ENCODE assay signal across 1 cellular context in genomic region chr10:102608487-102608886, GRCh38.
TF ChIP-seq lines count a peak whose summit lies in the region.

No MANE protein-coding gene starts in this region.

TF ChIP-seq in SK-N-SH, 30 proteins besides CTCF, POLR2A, EP300 and RAD21 (continued from another document):
- TF ChIP-seq USF1 (IDR thresholded peaks at IDR 0.05; ENCODE audit: borderline replicate concordance, low read depth) (no peak), ELF1 (IDR thresholded peaks at IDR 0.05) (no peak), JUND (IDR thresholded peaks at IDR 0.05) (no peak), TEAD4 (IDR thresholded peaks at IDR 0.05; ENCODE audit: borderline replicate concordance, insufficient read depth) (no peak)
- TF ChIP-seq, protein P1, sequence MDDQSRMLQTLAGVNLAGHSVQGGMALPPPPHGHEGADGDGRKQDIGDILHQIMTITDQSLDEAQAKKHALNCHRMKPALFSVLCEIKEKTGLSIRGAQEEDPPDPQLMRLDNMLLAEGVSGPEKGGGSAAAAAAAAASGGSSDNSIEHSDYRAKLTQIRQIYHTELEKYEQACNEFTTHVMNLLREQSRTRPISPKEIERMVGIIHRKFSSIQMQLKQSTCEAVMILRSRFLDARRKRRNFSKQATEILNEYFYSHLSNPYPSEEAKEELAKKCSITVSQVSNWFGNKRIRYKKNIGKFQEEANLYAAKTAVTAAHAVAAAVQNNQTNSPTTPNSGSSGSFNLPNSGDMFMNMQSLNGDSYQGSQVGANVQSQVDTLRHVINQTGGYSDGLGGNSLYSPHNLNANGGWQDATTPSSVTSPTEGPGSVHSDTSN (IDR thresholded peaks at IDR 0.05) = no peak
- TF ChIP-seq, protein P2, sequence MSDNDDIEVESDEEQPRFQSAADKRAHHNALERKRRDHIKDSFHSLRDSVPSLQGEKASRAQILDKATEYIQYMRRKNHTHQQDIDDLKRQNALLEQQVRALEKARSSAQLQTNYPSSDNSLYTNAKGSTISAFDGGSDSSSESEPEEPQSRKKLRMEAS (IDR thresholded peaks at IDR 0.05; ENCODE audit: low read depth) = no peak
